8 cellular contexts compared by ENCODE assay signal in genomic region chr4:38160487-38161207, GRCh38.
DNase-seq lines count a peak whose midpoint lies in the region; FAIRE-seq and TF ChIP-seq lines count a peak whose summit lies in the region.

No MANE protein-coding gene starts in this region.

- peak overlapping the region; percentile 20 for H2AFZ ChIP-seq in mesenchymal stem cell (ENCODE audit: low read depth, low read length)

- H3K27ac Mint-ChIP-seq in T-helper 2 cell treated with Interferon-gamma antibody and Interleukin-4, amounts not matched to agents 5 μg/mL and 100 μg/mL, for 36 hours: peak overlapping the region; percentile 64
- H3K27ac Mint-ChIP-seq in glutamatergic neuron (ENCODE audit: unreplicated experiment): no peak overlapping the region

- WGBS in mesenchymal stem cell: 5% methylated on average over 3 of the region's 3 CpGs

- no peak overlapping the region for H3K4me2 ChIP-seq in mesenchymal stem cell (ENCODE audit: low read length, poor library complexity, severe bottlenecking)

- peaks cover 4% of the 10 kb centered on the region for H3K9me3 Mint-ChIP-seq in T-helper 2 cell treated with Interferon-gamma antibody and Interleukin-4, amounts not matched to agents 5 μg/mL and 100 μg/mL, for 36 hours
- peaks cover 2% of the 10 kb centered on the region for H3K9me3 Mint-ChIP-seq in glutamatergic neuron (ENCODE audit: unreplicated experiment)

- H3K18ac ChIP-seq in mesenchymal stem cell (ENCODE audit: low read depth in 1 of 2, low read length in 2 of 2): peak overlapping the region; percentile 22 to 87

- no peak overlapping the region for H3K23ac ChIP-seq in mesenchymal stem cell (ENCODE audit: low read length in 2 of 2)

- peaks cover 17% of the 10 kb centered on the region for H3K4me1 ChIP-seq in colonic mucosa
- peaks cover 9% of the 10 kb centered on the region for H3K4me1 ChIP-seq in mesenchymal stem cell (ENCODE audit: control insufficient read depth, insufficient read depth, low read depth, low read length)

- H3K4me3 Mint-ChIP-seq in T-helper 2 cell treated with Interferon-gamma antibody and Interleukin-4, amounts not matched to agents 5 μg/mL and 100 μg/mL, for 36 hours: no peak overlapping the region
- no peak overlapping the region for H3K4me3 Mint-ChIP-seq in glutamatergic neuron (ENCODE audit: unreplicated experiment)

- H2BK120ac ChIP-seq in mesenchymal stem cell (ENCODE audit: low read depth, low read length): peak overlapping the region; percentile 61

- no peak overlapping the region for H3K14ac ChIP-seq in mesenchymal stem cell (ENCODE audit: low read length in 2 of 2)

- no peaks in the 10 kb centered on the region for H3K36me3 ChIP-seq in H7 (replicated peaks; ENCODE audit: control insufficient read depth, insufficient read depth, low read length)
- H3K36me3 ChIP-seq in colonic mucosa: no peaks in the 10 kb centered on the region
- no peaks in the 10 kb centered on the region for H3K36me3 ChIP-seq in mesenchymal stem cell (ENCODE audit: control insufficient read depth in 1 of 2, insufficient read depth in 2 of 2, low read depth in 1 of 2, low read length in 2 of 2)

- intact Hi-C loops in colonic mucosa (cut with DNase I): no loop called here

- H2AK5ac ChIP-seq in mesenchymal stem cell (ENCODE audit: low read length, severe bottlenecking): peak overlapping the region; percentile 79

- no peak for FAIRE-seq in urothelium cell line (lab: Jason Lieb, UNC)

- peak overlapping the region; percentile 86 for H4K91ac ChIP-seq in mesenchymal stem cell (ENCODE audit: low read length)

- H3K27me3 ChIP-seq in H7 (ENCODE audit: control insufficient read depth, insufficient read depth, low read length): no peaks in the 10 kb centered on the region
- no peaks in the 10 kb centered on the region for H3K27me3 ChIP-seq in colonic mucosa
- H3K27me3 ChIP-seq in mesenchymal stem cell (ENCODE audit: control insufficient read depth in 1 of 2, insufficient read depth in 1 of 2, low read length in 2 of 2): no peaks in the 10 kb centered on the region

- DNase-seq in GM13977 (ENCODE audit: low spot score) (peak; percentile 85), H7 (peak; percentile 56), LHCN-M2 (ENCODE audit: low read depth) (peak; percentile 97), colonic mucosa (peak; percentile 59), mesenchymal stem cell (peak; percentile 99), urothelium cell line (ENCODE audit: low spot score) (peak; percentile 59), glutamatergic neuron (no peak)
- peak; percentile 69 for DNase-seq in T-helper 2 cell treated with Interferon-gamma antibody and Interleukin-4, amounts not matched to agents 5 μg/mL and 100 μg/mL, for 36 hours (ENCODE audit: low spot score)

- no peaks in the 10 kb centered on the region for H3K9me3 ChIP-seq in colonic mucosa
- peaks cover 8% of the 10 kb centered on the region for H3K9me3 ChIP-seq in mesenchymal stem cell (ENCODE audit: control insufficient read depth, low read length)

- peaks cover 22% of the 10 kb centered on the region for H3K4me1 Mint-ChIP-seq in T-helper 2 cell treated with Interferon-gamma antibody and Interleukin-4, amounts not matched to agents 5 μg/mL and 100 μg/mL, for 36 hours (ENCODE audit: low read depth)
- peaks cover 8% of the 10 kb centered on the region for H3K4me1 Mint-ChIP-seq in glutamatergic neuron (ENCODE audit: low read depth, unreplicated experiment)

- peak overlapping the region; percentile 68 for H2BK5ac ChIP-seq in mesenchymal stem cell (ENCODE audit: low read depth, low read length, poor library complexity, severe bottlenecking)

- no peak for TF ChIP-seq CTCF in GM13977 (IDR thresholded peaks at IDR 0.05; ENCODE audit: extremely low read depth, insufficient read depth, missing control alignments)
- TF ChIP-seq CTCF in colonic mucosa (IDR thresholded peaks at IDR 0.05): no peak
- TF ChIP-seq CTCF in glutamatergic neuron (IDR thresholded peaks at IDR 0.05; ENCODE audit: partially characterized antibody, unreplicated experiment): no peak

- no peaks in the 10 kb centered on the region for H3K79me1 ChIP-seq in mesenchymal stem cell (replicated peaks; ENCODE audit: low read length, poor library complexity, severe bottlenecking)

- H3K4me3 ChIP-seq in H7 (ENCODE audit: insufficient read depth, low read depth, low read length) (no peak overlapping the region), colonic mucosa (no peak overlapping the region), mesenchymal stem cell (ENCODE audit: insufficient read depth in 1 of 2, low read depth in 1 of 2, low read length in 2 of 2) (peak overlapping the region in 1 of 2 experiments; percentile 41)

- peak overlapping the region; percentile 89 for H4K8ac ChIP-seq in mesenchymal stem cell (ENCODE audit: low read length)

- peak overlapping the region in 1 of 2 experiments; percentile 19 for H3K4ac ChIP-seq in mesenchymal stem cell (ENCODE audit: low read depth in 1 of 2, low read length in 2 of 2)

- H3K27ac ChIP-seq in colonic mucosa (peak overlapping the region; percentile 79), mesenchymal stem cell (ENCODE audit: low read length, poor library complexity, severe bottlenecking) (peak overlapping the region; percentile 93)

- H3K36me3 Mint-ChIP-seq in T-helper 2 cell treated with Interferon-gamma antibody and Interleukin-4, amounts not matched to agents 5 μg/mL and 100 μg/mL, for 36 hours (ENCODE audit: low read depth): no peaks in the 10 kb centered on the region
- H3K36me3 Mint-ChIP-seq in glutamatergic neuron (ENCODE audit: unreplicated experiment): peaks cover 7% of the 10 kb centered on the region

- H3K9ac ChIP-seq in colonic mucosa (ENCODE audit: low read depth in 2 of 2, low read length in 2 of 2) (peak overlapping the region in 1 of 2 donors; percentile 58), mesenchymal stem cell (ENCODE audit: low read length) (peak overlapping the region; percentile 93)

- peak overlapping the region; percentile 62 for H2BK15ac ChIP-seq in mesenchymal stem cell (ENCODE audit: low read depth, poor library complexity, severe bottlenecking)

- H2BK12ac ChIP-seq in mesenchymal stem cell (ENCODE audit: low read length in 2 of 2): peak overlapping the region; percentile 73 to 79

- peaks cover 3% of the 10 kb centered on the region for H3K27me3 Mint-ChIP-seq in T-helper 2 cell treated with Interferon-gamma antibody and Interleukin-4, amounts not matched to agents 5 μg/mL and 100 μg/mL, for 36 hours (ENCODE audit: low read depth)
- peaks cover 5% of the 10 kb centered on the region for H3K27me3 Mint-ChIP-seq in glutamatergic neuron (ENCODE audit: unreplicated experiment)

- in situ Hi-C loops in GM13977 (cut with MboI; ENCODE audit: low pct_unique_long_range_greater_than_20kb, low sequenced_read_pairs, unreplicated experiment): no loop called here
